ENCODE assay signal across 29 cellular contexts in genomic region chr18:63430526-63430925, GRCh38. TPM values are rescaled to one million over a fixed set of nuclear protein-coding genes. Genes with fewer than 3 reads are reported as not detected.
"Had no signal": no experiment of that assay in that cellular context is flagged by ENCODE, and none has a peak within 500 bp of the region (broad histone marks: within the 10 kb centered on the region; RNA-seq: fewer than 3 reads in every experiment).

No MANE protein-coding gene starts in this region.

- H3K4me1 ChIP-seq: stomach, testis, thyroid gland, transverse colon, upper lobe of left lung, upper lobe of right lung had no signal

- H3K9me3 Mint-ChIP-seq: stimulated activated effector memory CD8-positive, alpha-beta T cell treated with anti-CD3 and anti-CD28 coated beads, Interleukin-12 subunit alpha, Interleukin-12 subunit beta, amount 100 ng/mL, for 72 hours; stimulated activated memory B cell treated with anti-CD40 and anti-IgM and Interleukin-4, amounts not matched to agents 10 μg/mL and 1 μg/mL and 100 μg/mL, for 72 hours; stimulated activated naive B cell treated with anti-CD40 and anti-IgM and Interleukin-4, amounts not matched to agents 10 μg/mL and 1 μg/mL and 100 μg/mL, for 72 hours; stimulated activated naive CD8-positive, alpha-beta T cell treated with anti-CD3 and anti-CD28 coated beads, Interleukin-15, amount 100 ng/mL, for 72 hours; stimulated activated naive CD8-positive, alpha-beta T cell treated with anti-CD3 and anti-CD28 coated beads, Interleukin-15, Interleukin-2, amounts not matched to agents 100 ng/mL and 50 ng/mL, for 24 hours had no signal

- H3K36me3 Mint-ChIP-seq: stimulated activated effector memory CD8-positive, alpha-beta T cell treated with anti-CD3 and anti-CD28 coated beads, Interleukin-12 subunit alpha, Interleukin-12 subunit beta, amount 100 ng/mL, for 72 hours; stimulated activated memory B cell treated with anti-CD40 and anti-IgM and Interleukin-4, amounts not matched to agents 10 μg/mL and 1 μg/mL and 100 μg/mL, for 72 hours; stimulated activated naive B cell treated with anti-CD40 and anti-IgM and Interleukin-4, amounts not matched to agents 10 μg/mL and 1 μg/mL and 100 μg/mL, for 72 hours had no signal

- H3K4me3 Mint-ChIP-seq: stimulated activated effector memory CD8-positive, alpha-beta T cell treated with anti-CD3 and anti-CD28 coated beads, Interleukin-12 subunit alpha, Interleukin-12 subunit beta, amount 100 ng/mL, for 72 hours; stimulated activated memory B cell treated with anti-CD40 and anti-IgM and Interleukin-4, amounts not matched to agents 10 μg/mL and 1 μg/mL and 100 μg/mL, for 72 hours; stimulated activated naive B cell treated with anti-CD40 and anti-IgM and Interleukin-4, amounts not matched to agents 10 μg/mL and 1 μg/mL and 100 μg/mL, for 72 hours; stimulated activated naive CD8-positive, alpha-beta T cell treated with anti-CD3 and anti-CD28 coated beads, Interleukin-15, amount 100 ng/mL, for 72 hours; stimulated activated naive CD8-positive, alpha-beta T cell treated with anti-CD3 and anti-CD28 coated beads, Interleukin-15, Interleukin-2, amounts not matched to agents 100 ng/mL and 50 ng/mL, for 24 hours had no signal

- H3K27me3 ChIP-seq: stomach, suprapubic skin, testis, thyroid gland, tibial artery, tibial nerve, transverse colon, upper lobe of left lung, uterus, vagina had no signal

- H3K9me3 ChIP-seq: stomach, suprapubic skin, testis, thoracic aorta, thyroid gland, tibial artery, tibial nerve, transverse colon, upper lobe of left lung, upper lobe of right lung, uterus, vagina had no signal

- H3K27ac ChIP-seq: stomach, suprapubic skin, testis, thoracic aorta, thyroid gland, tibial artery, tibial nerve, transverse colon, upper lobe of left lung, upper lobe of right lung, uterus, vagina had no signal

- H3K4me3 ChIP-seq: stomach, suprapubic skin, testis, thoracic aorta, thyroid gland, tibial artery, tibial nerve, transverse colon, upper lobe of left lung, upper lobe of right lung, uterus, vagina had no signal

- H3K27ac Mint-ChIP-seq: stimulated activated effector memory CD8-positive, alpha-beta T cell treated with anti-CD3 and anti-CD28 coated beads, Interleukin-12 subunit alpha, Interleukin-12 subunit beta, amount 100 ng/mL, for 72 hours; stimulated activated memory B cell treated with anti-CD40 and anti-IgM and Interleukin-4, amounts not matched to agents 10 μg/mL and 1 μg/mL and 100 μg/mL, for 72 hours; stimulated activated naive B cell treated with anti-CD40 and anti-IgM and Interleukin-4, amounts not matched to agents 10 μg/mL and 1 μg/mL and 100 μg/mL, for 72 hours; stimulated activated naive CD8-positive, alpha-beta T cell treated with anti-CD3 and anti-CD28 coated beads, Interleukin-15, amount 100 ng/mL, for 72 hours; stimulated activated naive CD8-positive, alpha-beta T cell treated with anti-CD3 and anti-CD28 coated beads, Interleukin-15, Interleukin-2, amounts not matched to agents 100 ng/mL and 50 ng/mL, for 24 hours had no signal

- H3K4me1 Mint-ChIP-seq: stimulated activated effector memory CD8-positive, alpha-beta T cell treated with anti-CD3 and anti-CD28 coated beads, Interleukin-12 subunit alpha, Interleukin-12 subunit beta, amount 100 ng/mL, for 72 hours; stimulated activated memory B cell treated with anti-CD40 and anti-IgM and Interleukin-4, amounts not matched to agents 10 μg/mL and 1 μg/mL and 100 μg/mL, for 72 hours; stimulated activated naive B cell treated with anti-CD40 and anti-IgM and Interleukin-4, amounts not matched to agents 10 μg/mL and 1 μg/mL and 100 μg/mL, for 72 hours; stimulated activated naive CD8-positive, alpha-beta T cell treated with anti-CD3 and anti-CD28 coated beads, Interleukin-15, amount 100 ng/mL, for 72 hours had no signal

- H3K36me3 ChIP-seq: stomach, suprapubic skin, thoracic aorta, thyroid gland, tibial artery, tibial nerve, transverse colon, upper lobe of left lung, upper lobe of right lung, uterus, vagina had no signal

- DNase-seq: stimulated activated CD4-positive, alpha-beta T cell treated with anti-CD3 and anti-CD28 coated beads, Interleukin-2, amount 100 ng/mL, for 48 hours; stimulated activated CD4-positive, alpha-beta T cell treated with anti-CD3 and anti-CD28 coated beads, Interleukin-4, amount 100 ng/mL, for 1 hour; stimulated activated CD4-positive, alpha-beta T cell treated with anti-CD3 and anti-CD28 coated beads, Interleukin-4, amount 100 ng/mL, for 24 hours; stimulated activated CD4-positive, alpha-beta T cell treated with anti-CD3 and anti-CD28 coated beads, Interleukin-4, amount 100 ng/mL, for 4 hours; stimulated activated CD8-positive, alpha-beta memory T cell treated with anti-CD3 and anti-CD28 coated beads, Interleukin-4, amount 100 ng/mL, for 48 hours; stimulated activated naive B cell treated with anti-CD40 and anti-IgM and Interleukin-4, amounts not matched to agents 10 μg/mL and 1 μg/mL and 100 μg/mL, for 72 hours; stimulated activated naive CD4-positive, alpha-beta T cell; stimulated activated naive CD4-positive, alpha-beta T cell treated with Interleukin-2 at 50 U/mL for 16 hours; stimulated activated naive CD8-positive, alpha-beta T cell treated with anti-CD3 and anti-CD28 coated beads, Interleukin-15, amount 100 ng/mL, for 72 hours; stimulated activated naive CD8-positive, alpha-beta T cell treated with anti-CD3 and anti-CD28 coated beads, Interleukin-15, Interleukin-2, amounts not matched to agents 100 U/mL and 50 U/mL, for 24 hours; stomach; substantia nigra; testis; thyroid gland; tibial artery; transverse colon; trophoblast cell; upper lobe of left lung; upper lobe of right lung; uterus had no signal

- FAIRE-seq: urothelium cell line had no signal

- ATAC-seq: stimulated activated effector memory CD8-positive, alpha-beta T cell treated with anti-CD3 and anti-CD28 coated beads, Interleukin-12 subunit alpha, Interleukin-12 subunit beta, amount 100 ng/mL, for 72 hours; stimulated activated memory B cell treated with anti-CD40 and anti-IgM and Interleukin-4, amounts not matched to agents 10 μg/mL and 1 μg/mL and 100 μg/mL, for 72 hours; stimulated activated naive B cell treated with anti-CD40 and anti-IgM and Interleukin-4, amounts not matched to agents 10 μg/mL and 1 μg/mL and 100 μg/mL, for 72 hours; stimulated activated naive CD8-positive, alpha-beta T cell treated with anti-CD3 and anti-CD28 coated beads, Interleukin-15, amount 100 ng/mL, for 72 hours; stimulated activated naive CD8-positive, alpha-beta T cell treated with anti-CD3 and anti-CD28 coated beads, Interleukin-15, Interleukin-2, amounts not matched to agents 100 U/mL and 50 U/mL, for 24 hours; upper lobe of right lung had no signal

RNA-seq across cellular contexts. Expression of gene SERPINB5, which starts 46.2 kb away (rescaled TPM):
- total RNA-seq: subcutaneous adipose tissue, thyroid gland, tibial nerve had no signal
